ENCODE assay signal across 23 cellular contexts in genomic region chr21:35672313-35672712, GRCh38.
"Had no signal": no experiment of that assay in that cellular context is flagged by ENCODE, and none has a peak within 500 bp of the region (broad histone marks: within the 10 kb centered on the region; RNA-seq: fewer than 3 reads in every experiment).

No MANE protein-coding gene starts in this region.

- H3K4me1 ChIP-seq: colonic mucosa, esophagus muscularis mucosa, esophagus squamous epithelium, foreskin keratinocyte, gastrocnemius medialis, gastroesophageal sphincter, heart left ventricle, heart right ventricle had no signal

- H3K36me3 ChIP-seq: colonic mucosa, esophagus muscularis mucosa, esophagus squamous epithelium, gastrocnemius medialis, gastroesophageal sphincter, heart left ventricle, heart right ventricle had no signal

- DNase-seq: colonic mucosa; cortex of kidney; dermis blood vessel endothelial cell; dorsolateral prefrontal cortex; effector CD4-positive, alpha-beta T cell; effector CD8-positive, alpha-beta T cell; effector memory CD4-positive, alpha-beta T cell; effector memory CD8-positive, alpha-beta T cell; endodermal cell; erythroblast; esophagus squamous epithelium; foreskin fibroblast; foreskin keratinocyte; foreskin melanocyte; gastrocnemius medialis; glutamatergic neuron; head of caudate nucleus; heart left ventricle; heart right ventricle had no signal

- H3K27me3 ChIP-seq: colonic mucosa, foreskin keratinocyte, gastrocnemius medialis had no signal

- H3K9me3 ChIP-seq: colonic mucosa, esophagus muscularis mucosa, esophagus squamous epithelium, gastrocnemius medialis, gastroesophageal sphincter, heart left ventricle, heart right ventricle had no signal

- H3K4me3 ChIP-seq: colonic mucosa, coronary artery, dorsolateral prefrontal cortex, esophagus muscularis mucosa, esophagus squamous epithelium, gastrocnemius medialis, gastroesophageal sphincter, heart left ventricle, heart right ventricle had no signal

- H3K27ac ChIP-seq: colonic mucosa, coronary artery, dorsolateral prefrontal cortex, epithelial cell of prostate, esophagus muscularis mucosa, esophagus squamous epithelium, foreskin keratinocyte, gastrocnemius medialis, gastroesophageal sphincter, heart left ventricle, heart right ventricle had no signal
